In genomic region chr7:75738604-75738974, GRCh38 we compare ENCODE assay signal across 1 cellular context.
TF ChIP-seq lines count a peak whose summit lies in the region.

HIP1 (minus strand) TSS chr7:75738941; CDS start chr7:75738920, 21 bp downstream.

TF ChIP-seq in K562, 482 proteins besides CTCF, POLR2A, EP300 and RAD21 (continued from another document and continues in another):
- TF ChIP-seq, protein P1, sequence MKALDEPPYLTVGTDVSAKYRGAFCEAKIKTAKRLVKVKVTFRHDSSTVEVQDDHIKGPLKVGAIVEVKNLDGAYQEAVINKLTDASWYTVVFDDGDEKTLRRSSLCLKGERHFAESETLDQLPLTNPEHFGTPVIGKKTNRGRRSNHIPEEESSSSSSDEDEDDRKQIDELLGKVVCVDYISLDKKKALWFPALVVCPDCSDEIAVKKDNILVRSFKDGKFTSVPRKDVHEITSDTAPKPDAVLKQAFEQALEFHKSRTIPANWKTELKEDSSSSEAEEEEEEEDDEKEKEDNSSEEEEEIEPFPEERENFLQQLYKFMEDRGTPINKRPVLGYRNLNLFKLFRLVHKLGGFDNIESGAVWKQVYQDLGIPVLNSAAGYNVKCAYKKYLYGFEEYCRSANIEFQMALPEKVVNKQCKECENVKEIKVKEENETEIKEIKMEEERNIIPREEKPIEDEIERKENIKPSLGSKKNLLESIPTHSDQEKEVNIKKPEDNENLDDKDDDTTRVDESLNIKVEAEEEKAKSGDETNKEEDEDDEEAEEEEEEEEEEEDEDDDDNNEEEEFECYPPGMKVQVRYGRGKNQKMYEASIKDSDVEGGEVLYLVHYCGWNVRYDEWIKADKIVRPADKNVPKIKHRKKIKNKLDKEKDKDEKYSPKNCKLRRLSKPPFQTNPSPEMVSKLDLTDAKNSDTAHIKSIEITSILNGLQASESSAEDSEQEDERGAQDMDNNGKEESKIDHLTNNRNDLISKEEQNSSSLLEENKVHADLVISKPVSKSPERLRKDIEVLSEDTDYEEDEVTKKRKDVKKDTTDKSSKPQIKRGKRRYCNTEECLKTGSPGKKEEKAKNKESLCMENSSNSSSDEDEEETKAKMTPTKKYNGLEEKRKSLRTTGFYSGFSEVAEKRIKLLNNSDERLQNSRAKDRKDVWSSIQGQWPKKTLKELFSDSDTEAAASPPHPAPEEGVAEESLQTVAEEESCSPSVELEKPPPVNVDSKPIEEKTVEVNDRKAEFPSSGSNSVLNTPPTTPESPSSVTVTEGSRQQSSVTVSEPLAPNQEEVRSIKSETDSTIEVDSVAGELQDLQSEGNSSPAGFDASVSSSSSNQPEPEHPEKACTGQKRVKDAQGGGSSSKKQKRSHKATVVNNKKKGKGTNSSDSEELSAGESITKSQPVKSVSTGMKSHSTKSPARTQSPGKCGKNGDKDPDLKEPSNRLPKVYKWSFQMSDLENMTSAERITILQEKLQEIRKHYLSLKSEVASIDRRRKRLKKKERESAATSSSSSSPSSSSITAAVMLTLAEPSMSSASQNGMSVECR (CRISPR knock-in tag; IDR thresholded peaks at IDR 0.05), result peak; percentile 17
- no peak for TF ChIP-seq NUFIP1 (IDR thresholded peaks at IDR 0.05; ENCODE audit: partially characterized antibody)
- TF ChIP-seq ZKSCAN3 (CRISPR knock-in tag; IDR thresholded peaks at IDR 0.05), result no peak
- peak; percentile 12 for TF ChIP-seq SUPT5H (IDR thresholded peaks at IDR 0.05)
- TF ChIP-seq, protein P2, sequence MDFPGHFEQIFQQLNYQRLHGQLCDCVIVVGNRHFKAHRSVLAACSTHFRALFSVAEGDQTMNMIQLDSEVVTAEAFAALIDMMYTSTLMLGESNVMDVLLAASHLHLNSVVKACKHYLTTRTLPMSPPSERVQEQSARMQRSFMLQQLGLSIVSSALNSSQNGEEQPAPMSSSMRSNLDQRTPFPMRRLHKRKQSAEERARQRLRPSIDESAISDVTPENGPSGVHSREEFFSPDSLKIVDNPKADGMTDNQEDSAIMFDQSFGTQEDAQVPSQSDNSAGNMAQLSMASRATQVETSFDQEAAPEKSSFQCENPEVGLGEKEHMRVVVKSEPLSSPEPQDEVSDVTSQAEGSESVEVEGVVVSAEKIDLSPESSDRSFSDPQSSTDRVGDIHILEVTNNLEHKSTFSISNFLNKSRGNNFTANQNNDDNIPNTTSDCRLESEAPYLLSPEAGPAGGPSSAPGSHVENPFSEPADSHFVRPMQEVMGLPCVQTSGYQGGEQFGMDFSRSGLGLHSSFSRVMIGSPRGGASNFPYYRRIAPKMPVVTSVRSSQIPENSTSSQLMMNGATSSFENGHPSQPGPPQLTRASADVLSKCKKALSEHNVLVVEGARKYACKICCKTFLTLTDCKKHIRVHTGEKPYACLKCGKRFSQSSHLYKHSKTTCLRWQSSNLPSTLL (IDR thresholded peaks at IDR 0.05), result peak; percentile 99
- no peak for TF ChIP-seq ILK (tag; IDR thresholded peaks at IDR 0.05; ENCODE audit: borderline replicate concordance, low read depth)
- peak; percentile 35 for TF ChIP-seq U2AF1 (optimal IDR thresholded peaks at IDR 0.05; ENCODE audit: low read depth, low read length)
- no peak for TF ChIP-seq ZNF408 (CRISPR knock-in tag; IDR thresholded peaks at IDR 0.05; ENCODE audit: low read depth)
- peak; percentile 78; the same call in 1 of the 2 replicates for TF ChIP-seq RB1 (IDR thresholded peaks at IDR 0.05; ENCODE audit: low read depth)
- no peak for TF ChIP-seq PYGO2 (tag; IDR thresholded peaks at IDR 0.05)
- TF ChIP-seq, protein P3, sequence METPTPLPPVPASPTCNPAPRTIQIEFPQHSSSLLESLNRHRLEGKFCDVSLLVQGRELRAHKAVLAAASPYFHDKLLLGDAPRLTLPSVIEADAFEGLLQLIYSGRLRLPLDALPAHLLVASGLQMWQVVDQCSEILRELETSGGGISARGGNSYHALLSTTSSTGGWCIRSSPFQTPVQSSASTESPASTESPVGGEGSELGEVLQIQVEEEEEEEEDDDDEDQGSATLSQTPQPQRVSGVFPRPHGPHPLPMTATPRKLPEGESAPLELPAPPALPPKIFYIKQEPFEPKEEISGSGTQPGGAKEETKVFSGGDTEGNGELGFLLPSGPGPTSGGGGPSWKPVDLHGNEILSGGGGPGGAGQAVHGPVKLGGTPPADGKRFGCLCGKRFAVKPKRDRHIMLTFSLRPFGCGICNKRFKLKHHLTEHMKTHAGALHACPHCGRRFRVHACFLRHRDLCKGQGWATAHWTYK (CRISPR knock-in tag; IDR thresholded peaks at IDR 0.05), result peak; percentile 82; the same call in 1 of the 2 replicates
- TF ChIP-seq ZNF830 (CRISPR knock-in tag; IDR thresholded peaks at IDR 0.05), result 0 out of 2 replicates have a peak, but pooled peaks have one; percentile 41
- no peak for TF ChIP-seq DACH1 (IDR thresholded peaks at IDR 0.05; ENCODE audit: partially characterized antibody)
- TF ChIP-seq GABPB1 (CRISPR knock-in tag; IDR thresholded peaks at IDR 0.05), result peak; percentile 69; the same call in 1 of the 2 replicates
- no peak for TF ChIP-seq L3MBTL2 (IDR thresholded peaks at IDR 0.05)
- 0 out of 2 replicates have a peak, but pooled peaks have one; percentile 24 for TF ChIP-seq ZNF76 (CRISPR knock-in tag; IDR thresholded peaks at IDR 0.05; ENCODE audit: borderline replicate concordance)
- TF ChIP-seq ZBTB17 (CRISPR knock-in tag; IDR thresholded peaks at IDR 0.05), result no peak; the same call in 1 of the 2 replicates
- peak; percentile 8 for TF ChIP-seq TAF1 (IDR thresholded peaks at IDR 0.05; ENCODE audit: control insufficient read depth, extremely low read depth, insufficient read depth, low read length, severe bottlenecking)
- TF ChIP-seq HDAC1 (IDR thresholded peaks at IDR 0.05), result peak in 1 of 2 experiments; percentile 68; a peak in 2 of 4 replicates
- TF ChIP-seq, protein P4, sequence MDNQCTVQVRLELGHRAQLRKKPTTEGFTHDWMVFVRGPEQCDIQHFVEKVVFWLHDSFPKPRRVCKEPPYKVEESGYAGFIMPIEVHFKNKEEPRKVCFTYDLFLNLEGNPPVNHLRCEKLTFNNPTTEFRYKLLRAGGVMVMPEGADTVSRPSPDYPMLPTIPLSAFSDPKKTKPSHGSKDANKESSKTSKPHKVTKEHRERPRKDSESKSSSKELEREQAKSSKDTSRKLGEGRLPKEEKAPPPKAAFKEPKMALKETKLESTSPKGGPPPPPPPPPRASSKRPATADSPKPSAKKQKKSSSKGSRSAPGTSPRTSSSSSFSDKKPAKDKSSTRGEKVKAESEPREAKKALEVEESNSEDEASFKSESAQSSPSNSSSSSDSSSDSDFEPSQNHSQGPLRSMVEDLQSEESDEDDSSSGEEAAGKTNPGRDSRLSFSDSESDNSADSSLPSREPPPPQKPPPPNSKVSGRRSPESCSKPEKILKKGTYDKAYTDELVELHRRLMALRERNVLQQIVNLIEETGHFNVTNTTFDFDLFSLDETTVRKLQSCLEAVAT (IDR thresholded peaks at IDR 0.05), result peak in 1 of 2 experiments; percentile 79; a peak in 2 of 4 replicates
- TF ChIP-seq, protein P5, sequence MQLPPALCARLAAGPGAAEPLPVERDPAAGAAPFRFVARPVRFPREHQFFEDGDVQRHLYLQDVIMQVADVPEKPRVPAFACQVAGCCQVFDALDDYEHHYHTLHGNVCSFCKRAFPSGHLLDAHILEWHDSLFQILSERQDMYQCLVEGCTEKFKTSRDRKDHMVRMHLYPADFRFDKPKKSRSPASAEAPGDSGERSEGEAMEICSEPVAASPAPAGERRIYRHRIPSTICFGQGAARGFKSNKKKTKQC (CRISPR knock-in tag; IDR thresholded peaks at IDR 0.05), result peak; percentile 62; the same call in 1 of the 2 replicates
- TF ChIP-seq, protein P6, sequence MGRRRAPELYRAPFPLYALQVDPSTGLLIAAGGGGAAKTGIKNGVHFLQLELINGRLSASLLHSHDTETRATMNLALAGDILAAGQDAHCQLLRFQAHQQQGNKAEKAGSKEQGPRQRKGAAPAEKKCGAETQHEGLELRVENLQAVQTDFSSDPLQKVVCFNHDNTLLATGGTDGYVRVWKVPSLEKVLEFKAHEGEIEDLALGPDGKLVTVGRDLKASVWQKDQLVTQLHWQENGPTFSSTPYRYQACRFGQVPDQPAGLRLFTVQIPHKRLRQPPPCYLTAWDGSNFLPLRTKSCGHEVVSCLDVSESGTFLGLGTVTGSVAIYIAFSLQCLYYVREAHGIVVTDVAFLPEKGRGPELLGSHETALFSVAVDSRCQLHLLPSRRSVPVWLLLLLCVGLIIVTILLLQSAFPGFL (CRISPR knock-in tag; IDR thresholded peaks at IDR 0.05), result peak; percentile 92
- TF ChIP-seq RREB1 (CRISPR knock-in tag; IDR thresholded peaks at IDR 0.05), result peak; percentile 86; the same call in 1 of the 2 replicates
- no peak for TF ChIP-seq FOS (IDR thresholded peaks at IDR 0.05; ENCODE audit: extremely low read depth, insufficient read length)
- TF ChIP-seq, protein P7, sequence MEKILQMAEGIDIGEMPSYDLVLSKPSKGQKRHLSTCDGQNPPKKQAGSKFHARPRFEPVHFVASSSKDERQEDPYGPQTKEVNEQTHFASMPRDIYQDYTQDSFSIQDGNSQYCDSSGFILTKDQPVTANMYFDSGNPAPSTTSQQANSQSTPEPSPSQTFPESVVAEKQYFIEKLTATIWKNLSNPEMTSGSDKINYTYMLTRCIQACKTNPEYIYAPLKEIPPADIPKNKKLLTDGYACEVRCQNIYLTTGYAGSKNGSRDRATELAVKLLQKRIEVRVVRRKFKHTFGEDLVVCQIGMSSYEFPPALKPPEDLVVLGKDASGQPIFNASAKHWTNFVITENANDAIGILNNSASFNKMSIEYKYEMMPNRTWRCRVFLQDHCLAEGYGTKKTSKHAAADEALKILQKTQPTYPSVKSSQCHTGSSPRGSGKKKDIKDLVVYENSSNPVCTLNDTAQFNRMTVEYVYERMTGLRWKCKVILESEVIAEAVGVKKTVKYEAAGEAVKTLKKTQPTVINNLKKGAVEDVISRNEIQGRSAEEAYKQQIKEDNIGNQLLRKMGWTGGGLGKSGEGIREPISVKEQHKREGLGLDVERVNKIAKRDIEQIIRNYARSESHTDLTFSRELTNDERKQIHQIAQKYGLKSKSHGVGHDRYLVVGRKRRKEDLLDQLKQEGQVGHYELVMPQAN (IDR thresholded peaks at IDR 0.05; ENCODE audit: borderline replicate concordance), result peak; percentile 59; the same call in 1 of the 2 replicates
- TF ChIP-seq, protein P8, sequence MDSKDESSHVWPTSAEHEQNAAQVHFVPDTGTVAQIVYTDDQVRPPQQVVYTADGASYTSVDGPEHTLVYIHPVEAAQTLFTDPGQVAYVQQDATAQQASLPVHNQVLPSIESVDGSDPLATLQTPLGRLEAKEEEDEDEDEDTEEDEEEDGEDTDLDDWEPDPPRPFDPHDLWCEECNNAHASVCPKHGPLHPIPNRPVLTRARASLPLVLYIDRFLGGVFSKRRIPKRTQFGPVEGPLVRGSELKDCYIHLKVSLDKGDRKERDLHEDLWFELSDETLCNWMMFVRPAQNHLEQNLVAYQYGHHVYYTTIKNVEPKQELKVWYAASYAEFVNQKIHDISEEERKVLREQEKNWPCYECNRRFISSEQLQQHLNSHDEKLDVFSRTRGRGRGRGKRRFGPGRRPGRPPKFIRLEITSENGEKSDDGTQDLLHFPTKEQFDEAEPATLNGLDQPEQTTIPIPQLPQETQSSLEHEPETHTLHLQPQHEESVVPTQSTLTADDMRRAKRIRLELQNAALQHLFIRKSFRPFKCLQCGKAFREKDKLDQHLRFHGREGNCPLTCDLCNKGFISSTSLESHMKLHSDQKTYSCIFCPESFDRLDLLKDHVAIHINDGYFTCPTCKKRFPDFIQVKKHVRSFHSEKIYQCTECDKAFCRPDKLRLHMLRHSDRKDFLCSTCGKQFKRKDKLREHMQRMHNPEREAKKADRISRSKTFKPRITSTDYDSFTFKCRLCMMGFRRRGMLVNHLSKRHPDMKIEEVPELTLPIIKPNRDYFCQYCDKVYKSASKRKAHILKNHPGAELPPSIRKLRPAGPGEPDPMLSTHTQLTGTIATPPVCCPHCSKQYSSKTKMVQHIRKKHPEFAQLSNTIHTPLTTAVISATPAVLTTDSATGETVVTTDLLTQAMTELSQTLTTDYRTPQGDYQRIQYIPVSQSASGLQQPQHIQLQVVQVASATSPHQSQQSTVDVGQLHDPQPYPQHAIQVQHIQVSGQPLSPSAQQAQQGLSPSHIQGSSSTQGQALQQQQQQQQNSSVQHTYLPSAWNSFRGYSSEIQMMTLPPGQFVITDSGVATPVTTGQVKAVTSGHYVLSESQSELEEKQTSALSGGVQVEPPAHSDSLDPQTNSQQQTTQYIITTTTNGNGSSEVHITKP (IDR thresholded peaks at IDR 0.05; ENCODE audit: partially characterized antibody), result peak; percentile 0
- TF ChIP-seq SIN3B (IDR thresholded peaks at IDR 0.05; ENCODE audit: low read depth), result no peak
- TF ChIP-seq FOXA1 (IDR thresholded peaks at IDR 0.05; ENCODE audit: borderline replicate concordance), result no peak
- no peak for TF ChIP-seq XRCC4 (IDR thresholded peaks at IDR 0.05; ENCODE audit: extremely low read depth, insufficient read depth, insufficient read length)
- TF ChIP-seq ZNF324 (CRISPR knock-in tag; IDR thresholded peaks at IDR 0.05), result no peak
- no peak for TF ChIP-seq ZEB2 (IDR thresholded peaks at IDR 0.05)
- TF ChIP-seq DIDO1 (tag; IDR thresholded peaks at IDR 0.05; ENCODE audit: low read depth), result no peak
- TF ChIP-seq KHSRP (IDR thresholded peaks at IDR 0.05), result no peak
